ENCODE assay signal across 19 cellular contexts in genomic region chr5:131436081-131436480, GRCh38.
DNase-seq lines count a peak whose midpoint lies in the region; ATAC-seq and TF ChIP-seq lines count a peak whose summit lies in the region.
"Had no signal": no experiment of that assay in that cellular context is flagged by ENCODE, and none has a peak within 500 bp of the region (broad histone marks: within the 10 kb centered on the region; RNA-seq: fewer than 3 reads in every experiment).

No MANE protein-coding gene starts in this region.

- peak overlapping the region in 2 of 3 donors; percentile 20 to 72 for H3K27ac Mint-ChIP-seq in CD4-positive, CD25-positive, alpha-beta regulatory T cell
- H3K27ac Mint-ChIP-seq: activated B cell treated with CpG ODN at 0.5 μM for 24 hours; activated naive CD4-positive, alpha-beta T cell treated with anti-CD3 and anti-CD28 coated beads, Interleukin-2, amount 10 ng/mL, durations not matched to agents 7 days and 5 days had no signal

- TF ChIP-seq RAD21 in IMR-90 (IDR thresholded peaks at IDR 0.05; ENCODE audit: low read length): no peak

- H2BK15ac ChIP-seq in IMR-90 (ENCODE audit: low read depth, low read length): no peak overlapping the region

- no peaks in the 10 kb centered on the region for H3K9me1 ChIP-seq in IMR-90 (ENCODE audit: insufficient read depth, low read length)

- H2AK9ac ChIP-seq in IMR-90 (replicated peaks; ENCODE audit: low read depth, low read length, poor library complexity): no peak overlapping the region

- H3K27me3 ChIP-seq in CD4-positive, CD25-positive, alpha-beta regulatory T cell (ENCODE audit: control insufficient read depth, insufficient read depth, low read length): no peaks in the 10 kb centered on the region
- no peaks in the 10 kb centered on the region for H3K27me3 ChIP-seq in IMR-90 (ENCODE audit: control insufficient read depth, insufficient read depth, low read length)
- no peaks in the 10 kb centered on the region for H3K27me3 ChIP-seq in trophoblast cell (ENCODE audit: insufficient read depth, low read length)
- H3K27me3 ChIP-seq in sigmoid colon: no peaks in the 10 kb centered on the region
- H3K27me3 ChIP-seq: cardiac muscle cell, neutrophil, vagina had no signal

- CTCF ChIA-PET in IMR-90 (lab: Yijun Ruan, JAX): interaction anchor here (0.6 to 0.8 kb wide), 2 partner anchors 9 to 154 kb away, joined by 3 to 5 read pairs; no protein-coding TSS in a partner anchor

- no peak overlapping the region for H3K4ac ChIP-seq in IMR-90 (ENCODE audit: low read depth, low read length)
- H3K4ac ChIP-seq in trophoblast cell (ENCODE audit: low read depth, low read length): no peak overlapping the region

- H3K4me3 ChIP-seq in CD4-positive, CD25-positive, alpha-beta regulatory T cell (ENCODE audit: low read depth, low read length): no peak overlapping the region
- no peak overlapping the region for H3K4me3 ChIP-seq in IMR-90 (ENCODE audit: insufficient read depth, low read depth, low read length)
- no peak overlapping the region for H3K4me3 ChIP-seq in trophoblast cell (ENCODE audit: low read depth, low read length)
- no peak overlapping the region for H3K4me3 ChIP-seq in sigmoid colon
- H3K4me3 ChIP-seq: cardiac muscle cell, vagina had no signal

- H3K14ac ChIP-seq in IMR-90 (replicated peaks; ENCODE audit: low read depth, low read length): no peak overlapping the region
- H3K14ac ChIP-seq in trophoblast cell (ENCODE audit: low read length): no peak overlapping the region

- H2BK5ac ChIP-seq in IMR-90 (ENCODE audit: low read depth, low read length, poor library complexity, severe bottlenecking) (no peak overlapping the region), trophoblast cell (ENCODE audit: low read depth, low read length, poor library complexity) (no peak overlapping the region)

- intact Hi-C loops in IMR-90 (cut with micrococcal nuclease): loop anchor here (10.0 kb wide), 2 partner anchors 209 to 359 kb away; partner anchors contain the start of gene FNIP1
- intact Hi-C loops in sigmoid colon (cut with DNase I): no loop called here

- no peak overlapping the region for H4K5ac ChIP-seq in IMR-90 (ENCODE audit: low read depth, low read length)

- H3K79me1 ChIP-seq in IMR-90 (ENCODE audit: low read depth in 1 of 2, low read length in 2 of 2): no peaks in the 10 kb centered on the region; a peak in 1 of 4 replicates
- H3K79me1 ChIP-seq in trophoblast cell (ENCODE audit: low read length): no peaks in the 10 kb centered on the region

- BruUV-seq in IMR-90 (replicated peaks; lab: Mats Ljungman, UMichigan): no TSS peak

- H2BK120ac ChIP-seq in IMR-90 (ENCODE audit: low read depth, low read length) (no peak overlapping the region), trophoblast cell (ENCODE audit: insufficient read depth, low read length, poor library complexity) (no peak overlapping the region)

- dilution Hi-C loops in IMR-90 (cut with HindIII; ENCODE audit: low sequenced_read_pairs, unreplicated experiment): no loop called here

- peaks cover 6 to 22% (median 10%) of the 10 kb centered on the region in 4 donors for H3K4me1 Mint-ChIP-seq in CD4-positive, CD25-positive, alpha-beta regulatory T cell
- H3K4me1 Mint-ChIP-seq: activated B cell treated with CpG ODN at 0.5 μM for 24 hours had no signal

- H3K56ac ChIP-seq in IMR-90 (ENCODE audit: extremely low read depth, insufficient read depth, low read length): no peak overlapping the region

- H3K27me3 Mint-ChIP-seq in CD4-positive, CD25-positive, alpha-beta regulatory T cell: no peaks in the 10 kb centered on the region
- H3K27me3 Mint-ChIP-seq: activated B cell treated with CpG ODN at 0.5 μM for 24 hours; activated naive CD4-positive, alpha-beta T cell treated with anti-CD3 and anti-CD28 coated beads, Interleukin-2, amount 10 ng/mL, durations not matched to agents 7 days and 5 days had no signal

- H4K8ac ChIP-seq in IMR-90 (ENCODE audit: low read depth in 2 of 2, low read length in 2 of 2) (no peak overlapping the region), trophoblast cell (ENCODE audit: low read depth, low read length) (no peak overlapping the region)

- no peaks in the 10 kb centered on the region for H3K79me2 ChIP-seq in trophoblast cell (ENCODE audit: control insufficient read depth, insufficient read depth, low read length, poor library complexity)

- POLR2A ChIA-PET in IMR-90 (lab: Charles Lee; ENCODE audit: unreplicated experiment): no interaction called here

- H4K91ac ChIP-seq in IMR-90 (ENCODE audit: insufficient read depth, low read depth, low read length) (no peak overlapping the region), trophoblast cell (ENCODE audit: low read depth, low read length) (no peak overlapping the region)

- no CpG with 5 or more reads among the region's 2 CpGs for WGBS in IMR-90 (ENCODE audit: extremely low coverage in 2 of 2, insufficient read length in 1 of 2), 2 experiments
- no CpG with 5 or more reads among the region's 2 CpGs for WGBS in trophoblast cell (ENCODE audit: extremely low coverage, insufficient coverage, insufficient read length)
- 79 to 90% methylated on average over 2 of the region's 2 CpGs for WGBS in sigmoid colon, 2 donors

- H2AFZ ChIP-seq in IMR-90 (replicated peaks; ENCODE audit: low read length, poor library complexity) (no peak overlapping the region), trophoblast cell (ENCODE audit: insufficient read depth, low read length, poor library complexity) (no peak overlapping the region)

- H3K4me1 ChIP-seq in CD4-positive, CD25-positive, alpha-beta regulatory T cell (ENCODE audit: control insufficient read depth, insufficient read depth, low read length, poor library complexity, severe bottlenecking): no peaks in the 10 kb centered on the region
- H3K4me1 ChIP-seq in IMR-90 (ENCODE audit: control insufficient read depth, insufficient read depth, low read length) (0 out of 2 replicates have a peak, but pooled peaks cover 4% of the 10 kb centered on the region), trophoblast cell (ENCODE audit: control insufficient read depth in 1 of 2, insufficient read depth in 2 of 2, low read length in 2 of 2) (no peaks in the 10 kb centered on the region), sigmoid colon (peaks cover 0 to 20% (median 0%) of the 10 kb centered on the region in 4 donors)
- H3K4me1 ChIP-seq: vagina had no signal

- H3K9ac ChIP-seq in IMR-90 (ENCODE audit: low read depth, low read length): no peak overlapping the region
- H3K9ac ChIP-seq in trophoblast cell (ENCODE audit: low read length): no peak overlapping the region

- peak overlapping the region; percentile 25 for H3K27ac ChIP-seq in CD4-positive, CD25-positive, alpha-beta regulatory T cell (ENCODE audit: insufficient read depth, low read length, poor library complexity, severe bottlenecking)
- H3K27ac ChIP-seq in IMR-90 (ENCODE audit: insufficient read depth, low read length) (no peak overlapping the region), trophoblast cell (ENCODE audit: low read depth, low read length) (no peak overlapping the region), sigmoid colon (peak overlapping the region in 2 of 4 donors; percentile 12 to 55)
- H3K27ac ChIP-seq: cardiac muscle cell, neutrophil, vagina had no signal

- no peak overlapping the region for H2BK20ac ChIP-seq in IMR-90 (ENCODE audit: low read depth, low read length)

- peaks cover 0 to 2% (median 0%) of the 10 kb centered on the region in 7 donors for H3K9me3 Mint-ChIP-seq in CD4-positive, CD25-positive, alpha-beta regulatory T cell
- H3K9me3 Mint-ChIP-seq: activated B cell treated with CpG ODN at 0.5 μM for 24 hours; activated naive CD4-positive, alpha-beta T cell treated with anti-CD3 and anti-CD28 coated beads, Interleukin-2, amount 10 ng/mL, durations not matched to agents 7 days and 5 days had no signal

- no peak for ATAC-seq in CD4-positive, CD25-positive, alpha-beta regulatory T cell (ENCODE audit: low read depth in 2 of 2)
- ATAC-seq in IMR-90 (ENCODE audit: low read depth) (no peak), HG03045 (IDR thresholded peaks at IDR 0.05; ENCODE audit: unreplicated experiment) (no peak), HG02571 (IDR thresholded peaks at IDR 0.05; ENCODE audit: unreplicated experiment) (no peak)
- ATAC-seq: HCT116, HepG2 had no signal

- H4K12ac ChIP-seq in trophoblast cell (ENCODE audit: low read depth, low read length): no peak overlapping the region

- no peak for TF ChIP-seq POLR2A in IMR-90 (IDR thresholded peaks at IDR 0.05; ENCODE audit: low read depth, low read length)
- no peak for TF ChIP-seq POLR2A in erythroblast (IDR thresholded peaks at IDR 0.05; ENCODE audit: low read length)
- TF ChIP-seq POLR2A in sigmoid colon (IDR thresholded peaks at IDR 0.05): no peak

- H3K18ac ChIP-seq in IMR-90 (ENCODE audit: low read depth, low read length) (no peak overlapping the region), trophoblast cell (ENCODE audit: low read length) (no peak overlapping the region)

- H2AK5ac ChIP-seq in IMR-90 (ENCODE audit: low read depth, low read length) (no peak overlapping the region), trophoblast cell (ENCODE audit: low read length) (no peak overlapping the region)

- H3K4me3 Mint-ChIP-seq in CD4-positive, CD25-positive, alpha-beta regulatory T cell: no peak overlapping the region
- H3K4me3 Mint-ChIP-seq: activated B cell treated with CpG ODN at 0.5 μM for 24 hours; activated naive CD4-positive, alpha-beta T cell treated with anti-CD3 and anti-CD28 coated beads, Interleukin-2, amount 10 ng/mL, durations not matched to agents 7 days and 5 days had no signal

- H3K36me3 ChIP-seq in CD4-positive, CD25-positive, alpha-beta regulatory T cell (ENCODE audit: control insufficient read depth, insufficient read depth, low read length): peaks cover 86% of the 10 kb centered on the region
- peaks cover 16% of the 10 kb centered on the region for H3K36me3 ChIP-seq in IMR-90 (ENCODE audit: control insufficient read depth, insufficient read depth, low read length)
- H3K36me3 ChIP-seq in trophoblast cell (ENCODE audit: control insufficient read depth in 1 of 2, insufficient read depth in 2 of 2, low read length in 2 of 2): peaks cover 8 to 11% of the 10 kb centered on the region in 2 experiments
- peaks cover 0 to 64% (median 5%) of the 10 kb centered on the region in 4 donors for H3K36me3 ChIP-seq in sigmoid colon

- no peaks in the 10 kb centered on the region for H4K20me1 ChIP-seq in IMR-90 (ENCODE audit: insufficient read depth, low read length)

- no peaks in the 10 kb centered on the region for H3K9me3 ChIP-seq in CD4-positive, CD25-positive, alpha-beta regulatory T cell (ENCODE audit: control insufficient read depth in 2 of 2, low read length in 2 of 2)
- no peaks in the 10 kb centered on the region for H3K9me3 ChIP-seq in IMR-90 (ENCODE audit: control insufficient read depth, insufficient read depth, low read length)
- H3K9me3 ChIP-seq in trophoblast cell (ENCODE audit: insufficient read depth, low read depth, low read length): no peaks in the 10 kb centered on the region
- H3K9me3 ChIP-seq in sigmoid colon: no peaks in the 10 kb centered on the region
- H3K9me3 ChIP-seq: neutrophil, vagina had no signal

- no peak overlapping the region for H2BK12ac ChIP-seq in trophoblast cell (ENCODE audit: low read length)

- no peak overlapping the region for H3K4me2 ChIP-seq in IMR-90 (ENCODE audit: low read depth, low read length)
- H3K4me2 ChIP-seq in trophoblast cell (ENCODE audit: low read length): no peak overlapping the region

- in situ Hi-C loops in IMR-90 (cut with MboI; ENCODE audit: low sequenced_read_pairs): no loop called here

- peaks cover 55% of the 10 kb centered on the region for H3K36me3 Mint-ChIP-seq in CD4-positive, CD25-positive, alpha-beta regulatory T cell

- TF ChIP-seq EP300 in sigmoid colon (IDR thresholded peaks at IDR 0.05): no peak

- no peak for DNase-seq in CD4-positive, CD25-positive, alpha-beta regulatory T cell
- DNase-seq in IMR-90 (no peak), erythroblast (lab: John Stamatoyannopoulos, UW) (peak; percentile 53 to 77), trophoblast cell (no peak), sigmoid colon (no peak), NCI-H187 treated with DMSO at 0.1 percent for 48 hours (lab: John Stamatoyannopoulos, UW) (no peak)
- DNase-seq: activated B cell treated with CpG ODN at 0.5 μM for 24 hours; activated naive CD4-positive, alpha-beta T cell treated with anti-CD3 and anti-CD28 coated beads, Interleukin-2, amount 10 ng/mL, durations not matched to agents 7 days and 5 days; mesendoderm; MV-4-11; NCI-H748 treated with DMSO at 0.1 percent for 48 hours; stimulated activated CD4-positive, alpha-beta T cell treated with anti-CD3 and anti-CD28 coated beads, Interleukin-2, amount 100 ng/mL, for 48 hours had no signal

- TF ChIP-seq CTCF in IMR-90 (conservative IDR thresholded peaks at IDR 0.05; ENCODE audit: low read depth, low read length) (no peak), sigmoid colon (IDR thresholded peaks at IDR 0.05) (no peak)

- H3K23ac ChIP-seq in IMR-90 (ENCODE audit: low read depth, low read length) (0 out of 2 replicates have a peak overlapping the region, but pooled peaks have one; percentile 24), trophoblast cell (ENCODE audit: low read length) (peak overlapping the region; percentile 66)

Comparison
In these comparisons a context has a peak if more than half of its experiments do, and no peak if none do; other contexts are left out.
1. DNase-seq: peak in erythroblast (2 of 2); none in CD4-positive, CD25-positive, alpha-beta regulatory T cell (0 of 3), IMR-90 (single experiment), trophoblast cell (0 of 2), sigmoid colon (single experiment) and NCI-H187 treated with DMSO at 0.1 percent for 48 hours (single experiment).